ENCODE assay signal across 29 cellular contexts in the genomic region with DNA sequence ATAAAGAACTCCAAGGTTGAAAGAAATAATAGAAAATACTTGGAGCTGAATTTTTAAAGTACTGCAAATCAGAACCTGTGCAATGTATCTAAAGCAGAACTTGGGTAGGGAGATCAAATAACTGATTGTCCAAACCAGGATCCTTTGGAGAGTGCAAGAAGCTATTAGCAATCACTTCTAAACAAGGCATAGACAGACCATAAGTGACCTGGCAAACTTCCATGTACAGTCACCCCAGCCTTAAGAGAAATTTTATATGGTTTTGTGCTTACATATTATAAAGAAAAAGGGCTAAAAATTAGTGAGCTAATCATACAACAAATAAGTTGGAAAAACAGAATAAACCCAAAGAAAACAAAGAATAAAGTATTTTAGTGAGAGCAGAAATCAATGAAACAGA.
"Had no signal": no experiment of that assay in that cellular context is flagged by ENCODE, and none has a peak within 500 bp of the region (broad histone marks: within the 10 kb centered on the region; RNA-seq: fewer than 3 reads in every experiment).

No MANE protein-coding gene starts in this region.

- DNase-seq: activated CD4-positive, alpha-beta T cell treated with anti-CD3 and anti-CD28 coated beads for 4 hours; activated CD4-positive, alpha-beta T cell treated with anti-CD3 and anti-CD28 coated beads, Interleukin-2, amount 50 U/mL, for 4 hours; activated CD8-positive, alpha-beta memory T cell treated with anti-CD3 and anti-CD28 coated beads, Interleukin-2, amount 50 U/mL, for 48 hours; activated CD8-positive, alpha-beta T cell treated with anti-CD3 and anti-CD28 coated beads, Interleukin-2, amount 10 ng/mL, durations not matched to agents 7 days and 5 days; activated naive CD4-positive, alpha-beta T cell treated with anti-CD3 and anti-CD28 coated beads, Interleukin-2, amount 50 U/mL, for 16 hours; activated naive CD8-positive, alpha-beta T cell treated with anti-CD3 and anti-CD28 coated beads, Interleukin-2, amount 10 ng/mL, durations not matched to agents 7 days and 5 days; activated T-cell treated with anti-CD3 and anti-CD28 coated beads, Interleukin-2, amount 50 U/mL, for 1 hour; adrenal gland; aorta; caudate nucleus; NCI-H1048; NCI-H146; NCI-H187 treated with DMSO at 0.1 percent for 48 hours; NCI-H2081 treated with DMSO at 0.1 percent for 48 hours; NCI-H2171 treated with DMSO at 0.1 percent for 48 hours; NCI-H226; NCI-H526 treated with DMSO at 0.1 percent for 48 hours; NCI-H82; NK-92 treated with Interleukin-12 subunit alpha and Interleukin-12 subunit beta, amount 100 ng/mL, for 24 hours; OCI-M1; Right ventricle myocardium superior; SJCRH30; SK-N-SH; T-helper 1 cell; WERI-Rb-1 had no signal

- H3K27ac ChIP-seq: adrenal gland, breast epithelium, RWPE1, SJCRH30, WERI-Rb-1 had no signal

- H3K4me1 ChIP-seq: breast epithelium, SJCRH30 had no signal

- H3K4me3 ChIP-seq: adrenal gland, breast epithelium, SJCRH30 had no signal

- H3K9ac ChIP-seq: SK-N-SH had no signal

- H3K9me3 ChIP-seq: adrenal gland had no signal

- H3K4me2 ChIP-seq: SK-N-SH had no signal

- H3K27me3 ChIP-seq: adrenal gland, breast epithelium, SJCRH30 had no signal

- H3K36me3 ChIP-seq: breast epithelium, WERI-Rb-1 had no signal

- ATAC-seq: activated CD4-positive, CD25-positive, alpha-beta regulatory T cell treated with anti-CD3 and anti-CD28 coated beads, Interleukin-2, amount 50 U/mL, for 24 hours; activated CD8-positive, alpha-beta T cell treated with anti-CD3 and anti-CD28 coated beads, Interleukin-2, amount 10 ng/mL, durations not matched to agents 7 days and 5 days; Panc1 had no signal
